In the genomic region with DNA sequence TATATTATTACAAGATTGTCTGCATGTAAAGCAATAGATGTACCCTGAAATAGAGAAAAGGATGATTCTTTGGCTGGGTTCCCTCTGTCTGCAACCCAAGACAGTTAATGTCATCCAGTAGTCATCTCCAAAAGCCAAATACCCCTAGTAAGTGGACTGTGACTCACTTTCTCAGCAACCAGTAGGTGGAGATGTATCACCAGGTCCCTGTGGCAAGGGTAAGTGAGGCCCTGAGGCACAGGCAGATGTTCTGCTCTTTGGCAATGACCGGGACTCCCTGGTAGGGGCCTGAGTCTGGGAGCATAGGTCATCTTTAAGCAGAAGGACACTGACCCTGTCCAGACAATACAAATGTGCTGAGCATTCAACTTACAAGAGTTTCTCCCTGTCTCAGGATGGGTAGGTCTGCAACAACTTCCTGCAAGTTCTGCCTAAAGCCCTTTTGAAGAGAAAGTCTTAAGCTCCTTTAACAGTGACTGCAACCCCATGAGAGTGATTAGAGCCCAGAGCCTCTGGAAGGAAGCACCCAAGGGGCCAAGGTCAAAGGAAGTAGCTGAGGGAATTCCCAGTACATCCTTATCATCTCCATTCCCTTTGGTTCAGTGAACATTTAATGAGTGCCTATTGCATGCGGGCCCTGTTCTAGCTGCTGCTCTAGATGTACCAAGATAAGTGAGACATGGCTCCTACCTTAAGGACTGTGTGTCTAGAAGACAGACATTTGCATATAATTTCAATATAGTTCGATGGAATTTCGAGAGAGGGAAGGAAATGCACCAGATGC, we compare ENCODE assay signal across 9 cellular contexts. TPM values are rescaled to one million over a fixed set of nuclear protein-coding genes. Genes with fewer than 3 reads are reported as not detected.
DNase-seq lines count a peak whose midpoint lies in the region; ATAC-seq and TF ChIP-seq lines count a peak whose summit lies in the region.
"Had no signal": no experiment of that assay in that cellular context is flagged by ENCODE, and none has a peak within 500 bp of the region (broad histone marks: within the 10 kb centered on the region; RNA-seq: fewer than 3 reads in every experiment).

No MANE protein-coding gene starts in this region.

- TF ChIP-seq CTCF in DND-41 (IDR thresholded peaks at IDR 0.05; ENCODE audit: borderline replicate concordance, extremely low read depth, low read length, poor library complexity, severe bottlenecking) = peak; percentile 47
- TF ChIP-seq CTCF in LNCAP (IDR thresholded peaks at IDR 0.05) = peak; percentile 29; the same call in 1 of the 2 replicates

- no peak for DNase-seq in DND-41
- peak in 8 of 61 donors; percentile 15 to 33 (median 24) for DNase-seq in caudate nucleus (lab: John Stamatoyannopoulos, UW)
- DNase-seq in mesendoderm = peak; percentile 76
- DNase-seq in NCI-H1092 (lab: John Stamatoyannopoulos, UW) = no peak
- DNase-seq in dedifferentiated amniotic fluid mesenchymal stem cell (ENCODE audit: extremely low spot score) = no peak
- no peak for DNase-seq in OCI-M2 (lab: John Stamatoyannopoulos, UW; ENCODE audit: unreplicated experiment)
- no peak for DNase-seq in activated naive CD4-positive, alpha-beta T cell treated with Interleukin-2 at 50 U/mL for 16 hours
- DNase-seq: pancreas had no signal

- H4K8ac ChIP-seq in mesendoderm (ENCODE audit: low read depth, low read length) = no peak overlapping the region

- H2AK5ac ChIP-seq in mesendoderm (ENCODE audit: low read length) = no peak overlapping the region

- H3K18ac ChIP-seq in mesendoderm (ENCODE audit: low read length) = no peak overlapping the region

- H2BK15ac ChIP-seq in mesendoderm (replicated peaks; ENCODE audit: low read depth) = no peak overlapping the region

- no peaks in the 10 kb centered on the region for H3K27me3 ChIP-seq in DND-41 (ENCODE audit: insufficient read depth, low read length, poor library complexity)
- no peaks in the 10 kb centered on the region for H3K27me3 ChIP-seq in mesendoderm (ENCODE audit: insufficient read depth, low read length, poor library complexity)
- H3K27me3 ChIP-seq: pancreas had no signal

- no peak overlapping the region for H4K5ac ChIP-seq in mesendoderm (ENCODE audit: low read length)

- no peak overlapping the region for H3K23ac ChIP-seq in mesendoderm (ENCODE audit: low read length)

- no peak overlapping the region for H2AFZ ChIP-seq in DND-41 (ENCODE audit: low read depth, low read length)

- H3K9ac ChIP-seq in DND-41 (ENCODE audit: low read depth, low read length) (no peak overlapping the region), mesendoderm (ENCODE audit: low read length) (no peak overlapping the region)

- no peak overlapping the region for H2BK120ac ChIP-seq in mesendoderm (ENCODE audit: low read depth, low read length)

- H3K4ac ChIP-seq in mesendoderm (ENCODE audit: low read depth, low read length) = no peak overlapping the region

- no peaks in the 10 kb centered on the region for H3K79me1 ChIP-seq in mesendoderm (ENCODE audit: low read length)

- H2BK5ac ChIP-seq in mesendoderm (ENCODE audit: low read length) = no peak overlapping the region

- H3K4me2 ChIP-seq in DND-41 (ENCODE audit: insufficient read depth, low read length) (no peak overlapping the region), mesendoderm (ENCODE audit: low read length) (no peak overlapping the region)

- H3K27ac ChIP-seq in DND-41 (ENCODE audit: low read length) (no peak overlapping the region), caudate nucleus (ENCODE audit: low read depth, low read length) (peak overlapping the region; percentile 88), mesendoderm (ENCODE audit: low read depth, low read length) (no peak overlapping the region)
- H3K27ac ChIP-seq: pancreas had no signal

- no peaks in the 10 kb centered on the region for H4K20me1 ChIP-seq in DND-41 (ENCODE audit: insufficient read depth, low read length)

- no peaks in the 10 kb centered on the region for H3K9me3 ChIP-seq in DND-41 (ENCODE audit: insufficient read depth, low read length, severe bottlenecking)
- H3K9me3 ChIP-seq: pancreas had no signal

- H3K79me2 ChIP-seq in DND-41 (ENCODE audit: insufficient read depth, low read length) = no peaks in the 10 kb centered on the region
- H3K79me2 ChIP-seq in mesendoderm (ENCODE audit: control insufficient read depth, insufficient read depth, low read length) = no peaks in the 10 kb centered on the region

- H3K4me1 ChIP-seq in DND-41 (ENCODE audit: insufficient read depth, low read length) (no peaks in the 10 kb centered on the region), mesendoderm (ENCODE audit: control insufficient read depth, low read depth, low read length) (peaks cover 2% of the 10 kb centered on the region)
- H3K4me1 ChIP-seq: pancreas had no signal

- no peaks in the 10 kb centered on the region for H3K36me3 ChIP-seq in DND-41 (ENCODE audit: insufficient read depth, low read length)
- no peaks in the 10 kb centered on the region for H3K36me3 ChIP-seq in mesendoderm (ENCODE audit: control insufficient read depth, insufficient read depth, low read length)
- H3K36me3 ChIP-seq: pancreas had no signal

- WGBS in mesendoderm (ENCODE audit: extremely low coverage, insufficient coverage, low lambda C conversion rate) = no CpG with 5 or more reads among the region's 4 CpGs

- H3K4me3 ChIP-seq in DND-41 (ENCODE audit: low read depth in 1 of 2, low read length in 2 of 2) (no peak overlapping the region), mesendoderm (ENCODE audit: low read length) (no peak overlapping the region)
- H3K4me3 ChIP-seq: pancreas had no signal

- peak; percentile 49; the same call in 1 of the 3 replicates for ATAC-seq in DND-41 (ENCODE audit: insufficient read depth, low read depth)

- no peak overlapping the region for H3K56ac ChIP-seq in mesendoderm (ENCODE audit: low read length)

RNA-seq across cellular contexts. Expression of a gene that starts 31.9 kb away (rescaled TPM):
- polyA plus RNA-seq in mesendoderm (2013, experiment 1 of 2) = 3.7 TPM
- 3.4 TPM for polyA plus RNA-seq in mesendoderm (2013, experiment 2 of 2)
